Comparison of ENCODE assay signal across 8 cellular contexts in genomic region chr9:134327671-134328231, GRCh38. TPM values are rescaled to one million over a fixed set of nuclear protein-coding genes. Genes with fewer than 3 reads are reported as not detected.
DNase-seq lines count a peak whose midpoint lies in the region; ATAC-seq and TF ChIP-seq lines count a peak whose summit lies in the region.

No MANE protein-coding gene starts in this region.

- peak overlapping the region; percentile 92 for H3K27ac Mint-ChIP-seq in Caco-2 (ENCODE audit: unreplicated experiment)

- TF ChIP-seq CTCF in Caco-2 (IDR thresholded peaks at IDR 0.05; ENCODE audit: insufficient read depth in 1 of 2, low read depth in 1 of 2, low read length in 1 of 2, severe bottlenecking in 1 of 2, unreplicated experiment in 1 of 2): no peak
- TF ChIP-seq CTCF in WERI-Rb-1 (IDR thresholded peaks at IDR 0.05; ENCODE audit: low read depth, low read length): no peak
- TF ChIP-seq CTCF in heart right ventricle (IDR thresholded peaks at IDR 0.05): no peak
- no peak for TF ChIP-seq CTCF in prostate gland (IDR thresholded peaks at IDR 0.05)

- CTCF ChIA-PET in Caco-2 (lab: Charles Lee): interaction anchor here (0.5 to 1.7 kb wide), 6 partner anchors 9 to 118 kb away, joined by 3 to 5 read pairs (median 4); no protein-coding TSS in a partner anchor

- no peak for TF ChIP-seq POLR2A in prostate gland (IDR thresholded peaks at IDR 0.05)

- H3K4me3 ChIP-seq in Caco-2 (ENCODE audit: low read depth, low read length) (peak overlapping the region; percentile 77), WERI-Rb-1 (ENCODE audit: low read depth, low read length) (peak overlapping the region; percentile 82), heart right ventricle (peak overlapping the region; percentile 70 to 96 (median 86)), prostate gland (peak overlapping the region; percentile 56 to 81)

- BruUV-seq in Caco-2 (replicated peaks; lab: Mats Ljungman, UMichigan): no TSS peak

- no peaks in the 10 kb centered on the region for H3K27me3 Mint-ChIP-seq in Caco-2 (ENCODE audit: insufficient read depth, unreplicated experiment)

- no peaks in the 10 kb centered on the region for H3K9me3 Mint-ChIP-seq in Caco-2 (ENCODE audit: unreplicated experiment)

- intact Hi-C loops in Caco-2 (cut with micrococcal nuclease; ENCODE audit: unreplicated experiment): loop anchor here (1.0 to 5.0 kb wide), 3 partner anchors 30 to 260 kb away; partner anchors contain the start of gene BRD3
- intact Hi-C loops in heart right ventricle (cut with DNase I): loop anchor here (2.0 to 10.0 kb wide), 11 partner anchors 50 to 163 kb away; partner anchors contain the start of gene RNU6ATAC (in 2 of the 10)
- intact Hi-C loops in prostate gland (cut with DNase I): loop anchor here (2.0 to 5.0 kb wide), 4 partner anchors 40 to 155 kb away; no protein-coding TSS in a partner anchor

- H3K4me1 ChIP-seq in Caco-2: peaks cover 57% of the 10 kb centered on the region
- peaks cover 50 to 85% (median 75%) of the 10 kb centered on the region in 9 donors for H3K4me1 ChIP-seq in heart right ventricle
- peaks cover 26% of the 10 kb centered on the region for H3K4me1 ChIP-seq in prostate gland (replicated peaks)

- POLR2A ChIA-PET in Caco-2 (lab: Charles Lee): interaction anchor here (1.3 kb wide), 1 partner anchor 28 kb away, joined by 5 read pairs; no protein-coding TSS in a partner anchor

- peak in 1 of 8 donors; percentile 7 for ATAC-seq in heart right ventricle
- no peak for ATAC-seq in HG03139 (IDR thresholded peaks at IDR 0.05; ENCODE audit: unreplicated experiment)

- peak overlapping the region; percentile 74 for H3K4me3 Mint-ChIP-seq in Caco-2 (ENCODE audit: unreplicated experiment)

- DNase-seq in Caco-2 (no peak), WERI-Rb-1 (no peak), heart right ventricle (peak in 1 of 2 donors; percentile 16), prostate gland (ENCODE audit: low spot score) (no peak), NCI-H1417 (lab: John Stamatoyannopoulos, UW) (no peak), NCI-H526 treated with DMSO at 0.1 percent for 48 hours (lab: John Stamatoyannopoulos, UW) (no peak), A172 (ENCODE audit: low spot score) (no peak)

- H3K27me3 ChIP-seq in Caco-2 (replicated peaks; ENCODE audit: control insufficient read depth, insufficient read depth, low read length) (no peaks in the 10 kb centered on the region), WERI-Rb-1 (ENCODE audit: insufficient read depth, low read depth, severe bottlenecking) (no peaks in the 10 kb centered on the region), heart right ventricle (no peaks in the 10 kb centered on the region), prostate gland (replicated peaks; ENCODE audit: insufficient read depth) (no peaks in the 10 kb centered on the region)

- H3K9me3 ChIP-seq in Caco-2 (no peaks in the 10 kb centered on the region), WERI-Rb-1 (ENCODE audit: severe bottlenecking) (no peaks in the 10 kb centered on the region), heart right ventricle (no peaks in the 10 kb centered on the region), prostate gland (no peaks in the 10 kb centered on the region)

- 28 to 31% methylated on average over 10 of the region's 10 CpGs for WGBS in heart right ventricle, 2 donors
- WGBS in prostate gland: 33% methylated on average over 7 of the region's 10 CpGs

- H3K36me3 ChIP-seq in Caco-2 (ENCODE audit: control insufficient read depth, insufficient read depth, low read length) (no peaks in the 10 kb centered on the region; the same call in 1 of the 2 replicates), WERI-Rb-1 (no peaks in the 10 kb centered on the region; the same call in 1 of the 2 replicates), heart right ventricle (no peaks in the 10 kb centered on the region), prostate gland (no peaks in the 10 kb centered on the region)

- peaks cover 7% of the 10 kb centered on the region for H3K36me3 Mint-ChIP-seq in Caco-2 (ENCODE audit: insufficient read depth, unreplicated experiment)

- H3K27ac ChIP-seq in WERI-Rb-1: peak overlapping the region; percentile 89
- peak overlapping the region; percentile 64 to 93 (median 89) for H3K27ac ChIP-seq in heart right ventricle
- peak overlapping the region; percentile 84 to 93 for H3K27ac ChIP-seq in prostate gland

- peaks cover 19% of the 10 kb centered on the region for H3K4me1 Mint-ChIP-seq in Caco-2 (ENCODE audit: low read depth, unreplicated experiment)

RNA-seq across cellular contexts. Expression of gene RXRA, which starts 1.5 kb away (rescaled TPM):
- total RNA-seq in Caco-2 (2022) (63.8 and 69.1 TPM in 2 replicates), heart right ventricle (10 to 100 TPM; 38.4 to 92.3 (median 43.6) TPM), prostate gland (10 to 100 TPM; 69.5 to 84.1 TPM)
- polyA plus RNA-seq in heart right ventricle: 10 to 100 TPM; 22.6 to 39.1 TPM
- 12.8 and 17.2 TPM in 2 replicates for total RNA-seq in A172 (2014; rRNA removed; shearing (Covaris generic))
